ENCODE assay signal across 7 cellular contexts in genomic region chr2:159712929-159713575, GRCh38. TPM values are rescaled to one million over a fixed set of nuclear protein-coding genes. Genes with fewer than 3 reads are reported as not detected.
A peak's percentile ranks its signal among the peaks of the same experiment; 100 is the strongest.
DNase-seq lines count a peak whose midpoint lies in the region; FAIRE-seq and TF ChIP-seq lines count a peak whose summit lies in the region.

No MANE protein-coding gene starts in this region.

- H3K36me3 ChIP-seq in HEK293 (ENCODE audit: control insufficient read depth in 2 of 2, insufficient read depth in 1 of 2, low read length in 2 of 2) (peaks cover 20 to 41% of the 10 kb centered on the region in 2 experiments), H1 (ENCODE audit: control insufficient read depth in 2 of 4, insufficient read depth in 4 of 4, low read length in 3 of 4) (peaks cover 0 to 32% (median 6%) of the 10 kb centered on the region in 4 experiments; a peak in 5 of 8 replicates), muscle layer of colon (ENCODE audit: insufficient read depth, low read length) (peaks cover 19% of the 10 kb centered on the region)

- POLR2A ChIA-PET in HEK293 (lab: Yijun Ruan, JAX): interaction anchor here (0.6 to 2.2 kb wide), 5 partner anchors 60 to 339 kb away, joined by 3 to 64 read pairs (median 6); partner anchors contain the start of gene BAZ2B
- POLR2A ChIA-PET in H1 (lab: Charles Lee; ENCODE audit: partially characterized antibody): interaction anchor here (0.9 to 4.6 kb wide), 39 partner anchors 9 to 743 kb away, joined by 3 to 75 read pairs (median 5); partner anchors contain the start of genes BAZ2B, LY75 and WDSUB1

- peak overlapping the region; percentile 73 for H2BK120ac ChIP-seq in H1 (replicated peaks; ENCODE audit: low read depth, low read length)

- H3K14ac ChIP-seq in H1 (ENCODE audit: insufficient read length): peak overlapping the region; percentile 23

- H3K4me2 ChIP-seq in H1 (ENCODE audit: insufficient read depth in 1 of 2, low read depth in 2 of 2, low read length in 2 of 2): peak overlapping the region; percentile 73 to 86

- no peak overlapping the region for H4K91ac ChIP-seq in H1 (replicated peaks; ENCODE audit: insufficient read length, low read length)

- no peak overlapping the region for H2AFZ ChIP-seq in H1 (ENCODE audit: low read length)

- H3K27me3 ChIP-seq in H1 (replicated peaks in 1 of 4; ENCODE audit: control insufficient read depth in 3 of 4, extremely low read depth in 1 of 4, insufficient read depth in 3 of 4, low read length in 3 of 4) (no peaks in the 10 kb centered on the region), muscle layer of colon (ENCODE audit: control insufficient read depth in 1 of 2, insufficient read depth in 2 of 2, low read length in 2 of 2) (no peaks in the 10 kb centered on the region)

- H2BK12ac ChIP-seq in H1 (ENCODE audit: low read depth, low read length): peak overlapping the region; percentile 89; the same call in 1 of the 2 replicates

- H2BK20ac ChIP-seq in H1 (ENCODE audit: low read length): no peak overlapping the region

- H3K56ac ChIP-seq in H1 (replicated peaks; ENCODE audit: insufficient read length, low read depth, low read length): peak overlapping the region; percentile 100

- peak overlapping the region; percentile 96 to 100 (median 100) for H3K9ac ChIP-seq in H1 (replicated peaks in 1 of 4; ENCODE audit: extremely low read depth in 1 of 4, low read depth in 3 of 4, low read length in 3 of 4)
- H3K9ac ChIP-seq in muscle layer of colon (ENCODE audit: low read length): peak overlapping the region; percentile 100

- no peak for TF ChIP-seq POLR2A in H1 (IDR thresholded peaks at IDR 0.05; ENCODE audit: control extremely low read depth in 1 of 2, low read depth in 2 of 2, low read length in 2 of 2)

- no peak for TF ChIP-seq RAD21 in H1 (IDR thresholded peaks at IDR 0.05 in 1 of 2, conservative IDR thresholded peaks at IDR 0.05 in 1 of 2; ENCODE audit: low read depth in 2 of 2, low read length in 2 of 2)

- no peaks in the 10 kb centered on the region for H3K23me2 ChIP-seq in H1 (ENCODE audit: low read depth, low read length)

- CTCF ChIA-PET in HEK293 (lab: Yijun Ruan, JAX): interaction anchor here (0.6 to 1.7 kb wide), 5 partner anchors 9 to 839 kb away, joined by 3 to 6 read pairs (median 3); no protein-coding TSS in a partner anchor
- CTCF ChIA-PET in H1 (lab: Charles Lee; ENCODE audit: partially characterized antibody): interaction anchor here (0.8 to 1.4 kb wide), 3 partner anchors 155 to 338 kb away, joined by 3 to 4 read pairs (median 4); no protein-coding TSS in a partner anchor

- no peak for TF ChIP-seq EP300 in H1 (IDR thresholded peaks at IDR 0.05; ENCODE audit: borderline replicate concordance in 1 of 2, low read depth in 2 of 2, low read length in 2 of 2)

- H3K79me2 ChIP-seq in H1 (ENCODE audit: control insufficient read depth in 1 of 2, insufficient read depth in 2 of 2, low read length in 2 of 2): peaks cover 46 to 63% of the 10 kb centered on the region in 2 experiments

- H3K23ac ChIP-seq in H1 (ENCODE audit: insufficient read length): no peak overlapping the region

- H2BK5ac ChIP-seq in H1 (ENCODE audit: low read depth, low read length): peak overlapping the region; percentile 99

- FAIRE-seq in H1 (lab: Jason Lieb, UNC) (no peak), HTR-8/SVneo (lab: Jason Lieb, UNC) (no peak)

- 0 out of 2 replicates have a peak, but pooled peaks cover 2% of the 10 kb centered on the region for H3K79me1 ChIP-seq in H1 (ENCODE audit: low read depth, low read length)

- 4% methylated on average over 28 of the region's 35 CpGs; no CpG with 5 or more reads in 1 of the 2 experiments for WGBS in H1 (ENCODE audit: extremely low coverage in 1 of 2, insufficient coverage in 1 of 2, insufficient read length in 1 of 2, insufficient replicate concordance in 2 of 2, low coverage in 1 of 2, low lambda C conversion rate in 2 of 2, missing lambda C conversion rate in 1 of 2), 2 experiments

- no peak overlapping the region for H2BK15ac ChIP-seq in H1 (ENCODE audit: low read length)

- H4K5ac ChIP-seq in H1 (ENCODE audit: insufficient read length, low read depth, low read length): peak overlapping the region; percentile 100

- DNase-seq in OCI-M1 (lab: John Stamatoyannopoulos, UW) (peak; percentile 60), H1 (ENCODE audit: low read depth in 1 of 2, low spot score in 2 of 2) (no peak), HTR-8/SVneo (ENCODE audit: insufficient read length, low spot score) (no peak)
- DNase-seq in activated effector memory CD4-positive, alpha-beta T cell treated with Interleukin-2 at 50 U/mL for 16 hours: no peak

- H3K9me3 ChIP-seq in HEK293 (ENCODE audit: control insufficient read depth, insufficient read depth, low read depth, low read length) (no peaks in the 10 kb centered on the region), H1 (ENCODE audit: insufficient read depth in 2 of 2, low read depth in 1 of 2, low read length in 1 of 2) (no peaks in the 10 kb centered on the region), muscle layer of colon (ENCODE audit: low read length) (no peaks in the 10 kb centered on the region)

- H3K4ac ChIP-seq in H1 (replicated peaks; ENCODE audit: insufficient read length, low read depth, low read length): peak overlapping the region; percentile 72

- TF ChIP-seq CTCF in GM12875 (IDR thresholded peaks at IDR 0.05; ENCODE audit: borderline replicate concordance, insufficient read depth, low read depth, low read length) (no peak), HEK293 (tag by site-specific recombination; IDR thresholded peaks at IDR 0.05) (no peak), H1 (IDR thresholded peaks at IDR 0.05; ENCODE audit: control extremely low read depth in 1 of 3, insufficient read depth in 1 of 3, low read depth in 1 of 3, low read length in 3 of 3) (no peak)

- H3K18ac ChIP-seq in H1 (ENCODE audit: extremely low read depth, low read length): peak overlapping the region; percentile 99

- H4K8ac ChIP-seq in H1 (ENCODE audit: extremely low read depth, insufficient read depth, low read length): peak overlapping the region; percentile 100; the same call in 1 of the 2 replicates

- peak overlapping the region; percentile 90 for H3K4me3 ChIP-seq in GM12875 (ENCODE audit: low read depth, low read length)
- peak overlapping the region; percentile 100 for H3K4me3 ChIP-seq in HEK293 (ENCODE audit: low read depth, low read length)
- H3K4me3 ChIP-seq in H1 (ENCODE audit: extremely low read depth in 1 of 4, insufficient read depth in 2 of 4, low read depth in 3 of 4, low read length in 4 of 4): peak overlapping the region; percentile 84 to 96 (median 92)
- peak overlapping the region; percentile 91 to 97 for H3K4me3 ChIP-seq in muscle layer of colon (ENCODE audit: low read depth in 1 of 2, low read length in 2 of 2)

- no peak overlapping the region; the same call in 1 of the 2 replicates for H2AK5ac ChIP-seq in H1 (ENCODE audit: low read depth, low read length)

- peaks cover 15 to 19% of the 10 kb centered on the region in 2 experiments for H4K20me1 ChIP-seq in H1 (replicated peaks in 1 of 2; ENCODE audit: control insufficient read depth in 1 of 2, insufficient read depth in 2 of 2, low read length in 2 of 2)

- H3K4me1 ChIP-seq in HEK293 (ENCODE audit: control insufficient read depth, insufficient read depth, low read length) (no peaks in the 10 kb centered on the region; the same call in 1 of the 2 replicates), H1 (replicated peaks in 1 of 4; ENCODE audit: control insufficient read depth in 3 of 4, insufficient read depth in 4 of 4, low read length in 3 of 4) (peaks cover 0 to 8% (median 4%) of the 10 kb centered on the region in 4 experiments; a peak in 3 of 7 replicates), muscle layer of colon (ENCODE audit: insufficient read depth, low read length) (peaks cover 47% of the 10 kb centered on the region)

- H3K27ac ChIP-seq in HEK293 (ENCODE audit: extremely low read depth, low read depth, low read length) (peak overlapping the region; percentile 95), H1 (ENCODE audit: low read depth, low read length) (peak overlapping the region; percentile 99), muscle layer of colon (ENCODE audit: low read depth, low read length) (peak overlapping the region; percentile 95)

TF ChIP-seq in HEK293, 187 proteins besides CTCF, POLR2A, EP300 and RAD21:
- TF ChIP-seq SCRT1 (tag by site-specific recombination; IDR thresholded peaks at IDR 0.05; ENCODE audit: borderline replicate concordance): no peak
- TF ChIP-seq ZBTB20 (tag by site-specific recombination; IDR thresholded peaks at IDR 0.05): peak; percentile 55; the same call in 1 of the 2 replicates

TF ChIP-seq in H1, 55 proteins besides CTCF, POLR2A, EP300 and RAD21:
- no peak for TF ChIP-seq KDM4A (IDR thresholded peaks at IDR 0.05; ENCODE audit: low read depth, low read length, severe bottlenecking)
- no peak for TF ChIP-seq TEAD4 (IDR thresholded peaks at IDR 0.05; ENCODE audit: low read depth, low read length)
- no peak for TF ChIP-seq ATF3 (IDR thresholded peaks at IDR 0.05; ENCODE audit: insufficient read depth, low read depth, low read length)
- no peak for TF ChIP-seq CTBP2 (IDR thresholded peaks at IDR 0.05; ENCODE audit: borderline replicate concordance, insufficient read depth, insufficient read length, low read length)
- TF ChIP-seq CHD1 (IDR thresholded peaks at IDR 0.05; ENCODE audit: low read depth, low read length): 0 out of 2 replicates have a peak, but pooled peaks have one; percentile 25
TF ChIP-seq in H1: peak in this region for 1.

RNA-seq across cellular contexts. Expression of gene MARCHF7, which starts 0.7 kb away (rescaled TPM):
- 108 and 116 TPM in 2 replicates for total RNA-seq in H1 (2021; fragmentation: NEBNext Ultra II Directional; extraction: Animal tissue kit (Norgen Biotek cat#: 25700))
- polyA plus RNA-seq in H1 (2011; rRNA removed): 13.0 and 18.3 TPM in 2 replicates
- polyA plus RNA-seq in H1 (2011; cell fraction: cytosol; rRNA removed): 23.6 TPM
- polyA plus RNA-seq in H1 (2011; cell fraction: nucleus; rRNA removed): 15.3 TPM
- polyA plus RNA-seq in H1 (2012, experiment 1 of 2): 49.2 to 80.6 TPM (median 57.8 TPM) in 4 replicates
- 3.1 TPM for polyA plus RNA-seq in H1 (2012, experiment 2 of 2)
- 65.0 TPM for polyA plus RNA-seq in H1 (2013, experiment 1 of 2)
- 67.1 TPM for polyA plus RNA-seq in H1 (2013, experiment 2 of 2)
- 51.0 and 76.0 TPM in 2 replicates for polyA minus RNA-seq in H1 (2011; rRNA and poly(A)+ RNA removed)
- 64.4 TPM for polyA minus RNA-seq in H1 (2011; cell fraction: cytosol; rRNA and poly(A)+ RNA removed)
- polyA minus RNA-seq in H1 (2011; cell fraction: nucleus; rRNA and poly(A)+ RNA removed): 76.8 TPM
